Comparison of ENCODE assay signal across 24 cellular contexts in the genomic region with DNA sequence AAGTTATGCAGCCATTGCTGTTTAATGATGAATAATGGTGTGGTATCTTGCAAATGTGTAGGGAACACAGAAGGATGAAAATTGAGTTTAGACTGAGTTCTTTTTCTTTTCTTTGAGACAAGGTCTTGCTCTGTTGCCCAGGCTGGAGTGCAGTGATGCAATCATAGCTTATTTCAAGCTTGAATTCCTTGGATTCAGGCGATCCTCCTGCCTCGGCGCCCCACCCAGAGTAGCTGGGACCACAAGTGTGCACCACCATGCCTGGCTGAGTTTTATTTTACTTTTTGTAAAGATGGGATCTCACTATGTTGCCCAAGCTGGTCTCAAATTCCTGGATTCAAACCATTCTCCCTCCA.
DNase-seq lines count a peak whose midpoint lies in the region; ATAC-seq, FAIRE-seq and TF ChIP-seq lines count a peak whose summit lies in the region.
"Had no signal": no experiment of that assay in that cellular context is flagged by ENCODE, and none has a peak within 500 bp of the region (broad histone marks: within the 10 kb centered on the region; RNA-seq: fewer than 3 reads in every experiment).

No MANE protein-coding gene starts in this region.

- H3K9me3 ChIP-seq in MM.1S (replicated peaks; ENCODE audit: insufficient read depth, low read length) = no peaks in the 10 kb centered on the region
- 0 out of 2 replicates have a peak, but pooled peaks cover 4% of the 10 kb centered on the region for H3K9me3 ChIP-seq in Caco-2
- H3K9me3 ChIP-seq in small intestine (ENCODE audit: control insufficient read depth, low read depth) = no peaks in the 10 kb centered on the region
- H3K9me3 ChIP-seq: gastroesophageal sphincter, left ventricle myocardium inferior, pancreas had no signal

- H3K4me3 Mint-ChIP-seq in Calu3 (ENCODE audit: low read depth, unreplicated experiment) (no peak overlapping the region), chondrocyte (ENCODE audit: unreplicated experiment) (no peak overlapping the region), Caco-2 (ENCODE audit: unreplicated experiment) (no peak overlapping the region)
- H3K4me3 Mint-ChIP-seq in natural killer cell treated with Interleukin-12 subunit alpha and Interleukin-12 subunit beta and Interleukin-15 and Interleukin-18, amount 100 ng/mL, for 72 hours = no peak overlapping the region
- H3K4me3 Mint-ChIP-seq: mesothelial cell of epicardium, nephron had no signal

- DNase-seq in Calu3 = no peak
- DNase-seq in MM.1S = no peak
- DNase-seq in chondrocyte (ENCODE audit: low spot score) = no peak
- DNase-seq in natural killer cell treated with Interleukin-12 subunit alpha and Interleukin-12 subunit beta and Interleukin-15 and Interleukin-18, amount 100 ng/mL, for 72 hours (ENCODE audit: low spot score) = no peak
- DNase-seq in Caco-2 = no peak
- no peak for DNase-seq in small intestine
- DNase-seq in 8988T = no peak
- DNase-seq: activated effector memory CD4-positive, alpha-beta T cell treated with anti-CD3 and anti-CD28 coated beads, Interleukin-2, amount 50 U/mL, for 16 hours; cortex of kidney; GF-D8; hypothalamus; left ventricle myocardium inferior; NCI-H1694 treated with DMSO at 0.1 percent for 48 hours; NCI-H2171 treated with DMSO at 0.1 percent for 48 hours; NCI-H524 treated with DMSO at 0.1 percent for 48 hours; pancreas had no signal

- no peaks in the 10 kb centered on the region for H3K9me3 Mint-ChIP-seq in Calu3 (ENCODE audit: low read depth, unreplicated experiment)
- peaks cover 4% of the 10 kb centered on the region for H3K9me3 Mint-ChIP-seq in chondrocyte (ENCODE audit: low read depth)
- no peaks in the 10 kb centered on the region for H3K9me3 Mint-ChIP-seq in natural killer cell treated with Interleukin-12 subunit alpha and Interleukin-12 subunit beta and Interleukin-15 and Interleukin-18, amount 100 ng/mL, for 72 hours
- H3K9me3 Mint-ChIP-seq in Caco-2 (ENCODE audit: unreplicated experiment) = no peaks in the 10 kb centered on the region
- H3K9me3 Mint-ChIP-seq: mesothelial cell of epicardium, nephron had no signal

- H2AFZ ChIP-seq in MM.1S (ENCODE audit: low read length) = no peak overlapping the region

- H3K4me2 ChIP-seq in MM.1S (ENCODE audit: low read depth, low read length) = no peak overlapping the region
- H3K4me2 ChIP-seq: KMS-11 had no signal

- BruUV-seq in Calu3 (replicated peaks; lab: Mats Ljungman, UMichigan) (no TSS peak), Caco-2 (replicated peaks; lab: Mats Ljungman, UMichigan) (no TSS peak)

- no peak for ATAC-seq in natural killer cell treated with Interleukin-12 subunit alpha and Interleukin-12 subunit beta and Interleukin-15 and Interleukin-18, amount 100 ng/mL, for 72 hours
- ATAC-seq: gastroesophageal sphincter, sciatic nerve had no signal

- no peaks in the 10 kb centered on the region for H4K20me1 ChIP-seq in MM.1S (ENCODE audit: insufficient read depth, low read length)

- H3F3A ChIP-seq in MM.1S (ENCODE audit: insufficient read depth, low read length) = no peaks in the 10 kb centered on the region

- H3K27me3 Mint-ChIP-seq in Calu3 (ENCODE audit: unreplicated experiment) = no peaks in the 10 kb centered on the region
- H3K27me3 Mint-ChIP-seq in chondrocyte (ENCODE audit: low read depth) = no peaks in the 10 kb centered on the region
- no peaks in the 10 kb centered on the region for H3K27me3 Mint-ChIP-seq in natural killer cell treated with Interleukin-12 subunit alpha and Interleukin-12 subunit beta and Interleukin-15 and Interleukin-18, amount 100 ng/mL, for 72 hours
- no peaks in the 10 kb centered on the region for H3K27me3 Mint-ChIP-seq in Caco-2 (ENCODE audit: insufficient read depth, unreplicated experiment)

- POLR2A ChIA-PET in Caco-2 (lab: Charles Lee) = no interaction called here

- H3K27me3 ChIP-seq in MM.1S (replicated peaks; ENCODE audit: insufficient read depth, low read length) (no peaks in the 10 kb centered on the region), Caco-2 (replicated peaks; ENCODE audit: control insufficient read depth, insufficient read depth, low read length) (no peaks in the 10 kb centered on the region), small intestine (ENCODE audit: control insufficient read depth in 2 of 2, insufficient read depth in 2 of 2, low read length in 2 of 2) (no peaks in the 10 kb centered on the region)

- H3K4me1 Mint-ChIP-seq in Calu3 (ENCODE audit: low read depth, unreplicated experiment) (peaks cover 9% of the 10 kb centered on the region), chondrocyte (ENCODE audit: low read depth) (peaks cover 11% of the 10 kb centered on the region), Caco-2 (ENCODE audit: low read depth, unreplicated experiment) (peaks cover 6% of the 10 kb centered on the region)
- peaks cover 41 to 48% of the 10 kb centered on the region in 2 donors for H3K4me1 Mint-ChIP-seq in natural killer cell treated with Interleukin-12 subunit alpha and Interleukin-12 subunit beta and Interleukin-15 and Interleukin-18, amount 100 ng/mL, for 72 hours (ENCODE audit: low read depth in 2 of 2)
- H3K4me1 Mint-ChIP-seq: nephron had no signal

- TF ChIP-seq CTCF in Calu3 (IDR thresholded peaks at IDR 0.05; ENCODE audit: unreplicated experiment) = no peak
- no peak for TF ChIP-seq CTCF in MM.1S (IDR thresholded peaks at IDR 0.05; ENCODE audit: low read length)
- TF ChIP-seq CTCF in chondrocyte (IDR thresholded peaks at IDR 0.05) = no peak
- TF ChIP-seq CTCF in Caco-2 (IDR thresholded peaks at IDR 0.05; ENCODE audit: insufficient read depth in 1 of 2, low read depth in 1 of 2, low read length in 1 of 2, severe bottlenecking in 1 of 2, unreplicated experiment in 1 of 2) = no peak

- H3K36me3 Mint-ChIP-seq in Calu3 (ENCODE audit: insufficient read depth, unreplicated experiment) (no peaks in the 10 kb centered on the region), chondrocyte (ENCODE audit: low read depth) (peaks cover 2% of the 10 kb centered on the region), Caco-2 (ENCODE audit: insufficient read depth, unreplicated experiment) (no peaks in the 10 kb centered on the region)
- no peaks in the 10 kb centered on the region for H3K36me3 Mint-ChIP-seq in natural killer cell treated with Interleukin-12 subunit alpha and Interleukin-12 subunit beta and Interleukin-15 and Interleukin-18, amount 100 ng/mL, for 72 hours
- H3K36me3 Mint-ChIP-seq: mesothelial cell of epicardium had no signal

- no peaks in the 10 kb centered on the region for H3K36me3 ChIP-seq in MM.1S (replicated peaks; ENCODE audit: insufficient read depth, low read length)
- no peaks in the 10 kb centered on the region; the same call in 1 of the 2 replicates for H3K36me3 ChIP-seq in Caco-2 (ENCODE audit: control insufficient read depth, insufficient read depth, low read length)
- H3K36me3 ChIP-seq in small intestine (ENCODE audit: control insufficient read depth in 2 of 2, insufficient read depth in 2 of 2, low read length in 2 of 2) = no peaks in the 10 kb centered on the region
- H3K36me3 ChIP-seq: gastroesophageal sphincter, left ventricle myocardium inferior, pancreas had no signal

- peak overlapping the region; percentile 21 for H3K27ac Mint-ChIP-seq in Calu3 (ENCODE audit: unreplicated experiment)
- peak overlapping the region; percentile 98 for H3K27ac Mint-ChIP-seq in chondrocyte (ENCODE audit: unreplicated experiment)
- peak overlapping the region; percentile 67 to 78 for H3K27ac Mint-ChIP-seq in natural killer cell treated with Interleukin-12 subunit alpha and Interleukin-12 subunit beta and Interleukin-15 and Interleukin-18, amount 100 ng/mL, for 72 hours
- no peak overlapping the region for H3K27ac Mint-ChIP-seq in Caco-2 (ENCODE audit: unreplicated experiment)
- H3K27ac Mint-ChIP-seq: mesothelial cell of epicardium, nephron had no signal

- 87 to 93% (median 89%) methylated on average over 3 of the region's 3 CpGs for WGBS in small intestine, 3 donors

- H3K27ac ChIP-seq in MM.1S (ENCODE audit: low read length) = 0 out of 2 replicates have a peak overlapping the region, but pooled peaks have one; percentile 23
- H3K27ac ChIP-seq in small intestine (ENCODE audit: low read depth in 1 of 2, low read length in 1 of 2) = no peak overlapping the region
- H3K27ac ChIP-seq: gastroesophageal sphincter, KMS-11, left ventricle myocardium inferior, pancreas, SK-N-MC had no signal

- H3K4me1 ChIP-seq in MM.1S (ENCODE audit: low read length) = peaks cover 16% of the 10 kb centered on the region
- H3K4me1 ChIP-seq in Caco-2 = no peaks in the 10 kb centered on the region
- H3K4me1 ChIP-seq in small intestine (ENCODE audit: control insufficient read depth in 2 of 2, insufficient read depth in 1 of 2, low read depth in 1 of 2, low read length in 1 of 2) = no peaks in the 10 kb centered on the region
- H3K4me1 ChIP-seq: pancreas had no signal

- CTCF ChIA-PET in Calu3 (lab: Charles Lee) (interaction anchor here (0.6 to 1.0 kb wide), 2 partner anchors 33 to 1941 kb away, joined by 4 read pairs; no protein-coding TSS in a partner anchor), Caco-2 (lab: Charles Lee) (no interaction called here)

- no peak for FAIRE-seq in small intestine (lab: Jason Lieb, UNC)
- FAIRE-seq: endometrium, H1, pancreas had no signal

- H3K4me3 ChIP-seq in MM.1S (ENCODE audit: low read length) (no peak overlapping the region), Caco-2 (ENCODE audit: low read depth, low read length) (no peak overlapping the region), small intestine (ENCODE audit: low read depth in 1 of 2, low read length in 2 of 2) (no peak overlapping the region)
- H3K4me3 ChIP-seq: gastroesophageal sphincter, left ventricle myocardium inferior, pancreas, SK-N-MC had no signal

- H3K79me2 ChIP-seq in MM.1S (ENCODE audit: low read length) = no peaks in the 10 kb centered on the region

- no peaks in the 10 kb centered on the region for H3K9me2 ChIP-seq in MM.1S (replicated peaks; ENCODE audit: insufficient read depth, low read length)

- no peak overlapping the region for H3K9ac ChIP-seq in MM.1S (ENCODE audit: low read length)
- H3K9ac ChIP-seq: KMS-11 had no signal

- intact Hi-C loops in Calu3 (cut with micrococcal nuclease; ENCODE audit: unreplicated experiment) (no loop called here), Caco-2 (cut with micrococcal nuclease; ENCODE audit: unreplicated experiment) (no loop called here)
